In genomic region chr1:184826001-184826400, GRCh38 we compare ENCODE assay signal across 1 cellular context.
TF ChIP-seq lines count a peak whose summit lies in the region.

No MANE protein-coding gene starts in this region.

TF ChIP-seq in SK-N-SH, 30 proteins besides CTCF, POLR2A, EP300 and RAD21 (continued from another document):
- no peak for TF ChIP-seq FOXM1 (IDR thresholded peaks at IDR 0.05; ENCODE audit: low read depth)
- TF ChIP-seq TCF12 (IDR thresholded peaks at IDR 0.05): no peak
- no peak for TF ChIP-seq REST (IDR thresholded peaks at IDR 0.05; ENCODE audit: low read depth, low read length)
- no peak for TF ChIP-seq IRF3 (IDR thresholded peaks at IDR 0.05; ENCODE audit: low read depth, low read length)
- TF ChIP-seq RXRA (IDR thresholded peaks at IDR 0.05; ENCODE audit: borderline replicate concordance, low read depth): no peak
- TF ChIP-seq JUND (IDR thresholded peaks at IDR 0.05): no peak
- no peak for TF ChIP-seq GATA2 (CRISPR knock-in tag; IDR thresholded peaks at IDR 0.05)
